In the genomic region with DNA sequence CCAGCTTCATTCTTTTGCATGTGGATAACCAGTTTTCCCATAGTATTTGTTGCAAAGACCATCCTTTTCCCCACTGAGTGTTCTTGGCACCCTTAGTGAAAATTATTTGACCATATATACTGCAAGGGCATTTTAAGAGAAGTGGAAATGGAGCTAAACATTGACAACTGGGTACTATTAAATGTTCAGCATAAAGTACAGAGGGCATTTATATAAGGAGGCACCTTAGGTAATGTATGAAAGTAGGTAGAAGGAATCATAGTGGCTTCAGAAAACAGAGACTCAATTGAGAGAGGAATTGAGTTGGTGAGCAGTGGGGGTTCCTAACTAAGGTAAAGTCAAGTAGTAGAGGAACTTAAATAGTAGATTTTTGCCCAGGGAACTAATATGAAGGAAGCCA, we compare ENCODE assay signal across 35 cellular contexts. TPM values are rescaled to one million over a fixed set of nuclear protein-coding genes. Genes with fewer than 3 reads are reported as not detected.
"Had no signal": no experiment of that assay in that cellular context is flagged by ENCODE, and none has a peak within 500 bp of the region (broad histone marks: within the 10 kb centered on the region; RNA-seq: fewer than 3 reads in every experiment).

No MANE protein-coding gene starts in this region.

- H3K4me3 ChIP-seq: MG63 had no signal

- DNase-seq: Karpas-422, Kasumi-1, KG1, MG63, MM.1S, MV-4-11, NCI-H1048, NCI-H1092, NCI-H1092 treated with DMSO at 0.1 percent for 48 hours, NCI-H1105, NCI-H1105 treated with DMSO at 0.1 percent for 48 hours, NCI-H1417, NCI-H1436, NCI-H1436 treated with DMSO at 0.1 percent for 48 hours, NCI-H146, NCI-H1694, NCI-H1694 treated with DMSO at 0.1 percent for 48 hours, NCI-H187, NCI-H187 treated with DMSO at 0.1 percent for 48 hours, NCI-H1930, NCI-H2029, NCI-H2029 treated with DMSO at 0.1 percent for 48 hours, NCI-H2081, NCI-H2081 treated with DMSO at 0.1 percent for 48 hours, NCI-H2107, NCI-H2171, NCI-H2171 treated with DMSO at 0.1 percent for 48 hours, NCI-H2227 treated with DMSO at 0.1 percent for 48 hours, NCI-H226, NCI-H345, NCI-H446, NCI-H446 treated with DMSO at 0.1 percent for 48 hours, NCI-H510A had no signal

RNA-seq across cellular contexts. Expression of a gene that starts 34.5 kb away (rescaled TPM):
- total RNA-seq: LHCN-M2, MCF 10A had no signal
